ENCODE assay signal across 8 cellular contexts in genomic region chr5:141484499-141485304, GRCh38. TPM values are rescaled to one million over a fixed set of nuclear protein-coding genes. Genes with fewer than 3 reads are reported as not detected.
DNase-seq lines count a peak whose midpoint lies in the region; ATAC-seq and TF ChIP-seq lines count a peak whose summit lies in the region.

PCDHGC4 (plus strand) TSS chr5:141485030; CDS start chr5:141485174, 144 bp downstream.

- H3K4me3 Mint-ChIP-seq in brain: peak within 1 kb of the TSS; percentile 60 to 87 (median 82)
- H3K4me3 Mint-ChIP-seq in Caco-2 (ENCODE audit: unreplicated experiment): no peak within 1 kb of the TSS
- H3K4me3 Mint-ChIP-seq in activated CD4-positive, alpha-beta T cell treated with anti-CD3 and anti-CD28 coated beads, Interleukin-2, amount 10 ng/mL, durations not matched to agents 24 days and 14 days: no peak within 1 kb of the TSS

- BruUV-seq in Caco-2 (replicated peaks; lab: Mats Ljungman, UMichigan): no TSS peak

- intact Hi-C loops in Caco-2 (cut with micrococcal nuclease; ENCODE audit: unreplicated experiment): no loop called here
- intact Hi-C loops in activated CD4-positive, alpha-beta T cell treated with anti-CD3 and anti-CD28 coated beads, Interleukin-2, amount 10 ng/mL, durations not matched to agents 24 days and 14 days (cut with micrococcal nuclease): loop anchor here (5.0 kb wide), 1 partner anchor 72 kb away; the partner anchor contains the start of gene PCDHGA10

- H3K4me3 ChIP-seq in kidney epithelial cell (ENCODE audit: low read depth, low read length): peak within 1 kb of the TSS; percentile 41
- peak within 1 kb of the TSS; percentile 42 for H3K4me3 ChIP-seq in suprapubic skin
- H3K4me3 ChIP-seq in Caco-2 (ENCODE audit: low read depth, low read length): no peak within 1 kb of the TSS

- H3K4me1 Mint-ChIP-seq in brain: peaks cover 82% of the 10 kb centered on the region
- H3K4me1 Mint-ChIP-seq in Caco-2 (ENCODE audit: low read depth, unreplicated experiment): no peaks in the 10 kb centered on the region
- no peaks in the 10 kb centered on the region for H3K4me1 Mint-ChIP-seq in activated CD4-positive, alpha-beta T cell treated with anti-CD3 and anti-CD28 coated beads, Interleukin-2, amount 10 ng/mL, durations not matched to agents 24 days and 14 days

- H3K9me3 Mint-ChIP-seq in brain (peaks cover 56 to 97% (median 91%) of the 10 kb centered on the region in 5 experiments), Caco-2 (ENCODE audit: unreplicated experiment) (no peaks in the 10 kb centered on the region)
- no peaks in the 10 kb centered on the region for H3K9me3 Mint-ChIP-seq in activated CD4-positive, alpha-beta T cell treated with anti-CD3 and anti-CD28 coated beads, Interleukin-2, amount 10 ng/mL, durations not matched to agents 24 days and 14 days

- no peak for TF ChIP-seq EP300 in suprapubic skin (IDR thresholded peaks at IDR 0.05)

- H3K9me3 ChIP-seq in suprapubic skin (no peaks in the 10 kb centered on the region), Caco-2 (no peaks in the 10 kb centered on the region)

- DNase-seq in kidney epithelial cell (ENCODE audit: low read depth) (no peak), suprapubic skin (ENCODE audit: low spot score in 2 of 2) (no peak), Caco-2 (no peak), Kasumi-1 (lab: John Stamatoyannopoulos, UW) (no peak)
- DNase-seq in activated CD4-positive, alpha-beta T cell treated with anti-CD3 and anti-CD28 coated beads, Interleukin-2, amount 10 ng/mL, durations not matched to agents 24 days and 14 days: no peak

- H3K27me3 ChIP-seq in kidney epithelial cell (ENCODE audit: control insufficient read depth, insufficient read depth, low read length) (peaks cover 9% of the 10 kb centered on the region), suprapubic skin (no peaks in the 10 kb centered on the region), Caco-2 (replicated peaks; ENCODE audit: control insufficient read depth, insufficient read depth, low read length) (no peaks in the 10 kb centered on the region)

- CTCF ChIA-PET in Caco-2 (lab: Charles Lee): no interaction called here

- TF ChIP-seq POLR2A in suprapubic skin (IDR thresholded peaks at IDR 0.05): no peak

- POLR2A ChIA-PET in Caco-2 (lab: Charles Lee): interaction anchor here (0.6 kb wide), 1 partner anchor 766 kb away, joined by 4 read pairs; no protein-coding TSS in a partner anchor

- ATAC-seq in HG03095 (IDR thresholded peaks at IDR 0.05; ENCODE audit: unreplicated experiment): peak; percentile 50

- peaks cover 99% of the 10 kb centered on the region for H3K36me3 Mint-ChIP-seq in brain
- H3K36me3 Mint-ChIP-seq in Caco-2 (ENCODE audit: insufficient read depth, unreplicated experiment): no peaks in the 10 kb centered on the region
- no peaks in the 10 kb centered on the region for H3K36me3 Mint-ChIP-seq in activated CD4-positive, alpha-beta T cell treated with anti-CD3 and anti-CD28 coated beads, Interleukin-2, amount 10 ng/mL, durations not matched to agents 24 days and 14 days (ENCODE audit: low read depth)

- peak within 1 kb of the TSS; percentile 18 to 97 (median 83) for H3K27ac Mint-ChIP-seq in brain
- no peak within 1 kb of the TSS for H3K27ac Mint-ChIP-seq in Caco-2 (ENCODE audit: unreplicated experiment)
- H3K27ac Mint-ChIP-seq in activated CD4-positive, alpha-beta T cell treated with anti-CD3 and anti-CD28 coated beads, Interleukin-2, amount 10 ng/mL, durations not matched to agents 24 days and 14 days: no peak within 1 kb of the TSS

- H3K4me1 ChIP-seq in suprapubic skin (peaks cover 36% of the 10 kb centered on the region), Caco-2 (no peaks in the 10 kb centered on the region)

- peaks cover 5% of the 10 kb centered on the region for H3K27me3 Mint-ChIP-seq in brain
- H3K27me3 Mint-ChIP-seq in Caco-2 (ENCODE audit: insufficient read depth, unreplicated experiment): no peaks in the 10 kb centered on the region
- peaks cover 60% of the 10 kb centered on the region for H3K27me3 Mint-ChIP-seq in activated CD4-positive, alpha-beta T cell treated with anti-CD3 and anti-CD28 coated beads, Interleukin-2, amount 10 ng/mL, durations not matched to agents 24 days and 14 days

- 0 out of 2 replicates have a peak within 1 kb of the TSS, but pooled peaks have one; percentile 10 for H3K27ac ChIP-seq in 22Rv1
- H3K27ac ChIP-seq in suprapubic skin: no peak within 1 kb of the TSS

- no peaks in the 10 kb centered on the region for H3K36me3 ChIP-seq in kidney epithelial cell (ENCODE audit: control insufficient read depth, insufficient read depth, low read length)
- peaks cover 10% of the 10 kb centered on the region for H3K36me3 ChIP-seq in suprapubic skin
- no peaks in the 10 kb centered on the region for H3K36me3 ChIP-seq in Caco-2 (ENCODE audit: control insufficient read depth, insufficient read depth, low read length)

- 18% methylated on average over 35 of the region's 40 CpGs for WGBS in suprapubic skin

- TF ChIP-seq CTCF in 22Rv1 (IDR thresholded peaks at IDR 0.05): no peak
- TF ChIP-seq CTCF in brain (conservative IDR thresholded peaks at IDR 0.05): no peak
- no peak for TF ChIP-seq CTCF in kidney epithelial cell (IDR thresholded peaks at IDR 0.05; ENCODE audit: insufficient read depth, low read length, poor library complexity, severe bottlenecking)
- TF ChIP-seq CTCF in suprapubic skin (IDR thresholded peaks at IDR 0.05): no peak
- TF ChIP-seq CTCF in Caco-2 (IDR thresholded peaks at IDR 0.05; ENCODE audit: insufficient read depth in 1 of 2, low read depth in 1 of 2, low read length in 1 of 2, severe bottlenecking in 1 of 2, unreplicated experiment in 1 of 2): no peak

RNA-seq across cellular contexts. Expression of gene PCDHGC4, which starts in this region (rescaled TPM):
- polyA plus RNA-seq in brain (ENCODE audit: insufficient read depth, low read depth, low replicate concordance): 31.8 TPM
- total RNA-seq in kidney epithelial cell (0.62 and 1.1 TPM in 2 replicates), suprapubic skin (10 to 100 TPM in 3 of 4 donors, 1 to 10 TPM in 1; 2.7 to 30.6 (median 15.0) TPM), Caco-2 (2022) (0.28 and 0.39 TPM in 2 replicates)
- total RNA-seq in activated CD4-positive, alpha-beta T cell treated with anti-CD3 and anti-CD28 coated beads, Interleukin-2, amount 10 ng/mL, durations not matched to agents 24 days and 14 days: not detected in 2 replicates

Comparison
In these comparisons a context has a peak if more than half of its experiments do, and no peak if none do; other contexts are left out.
1. H3K27ac Mint-ChIP-seq: peak in brain (5 of 5); none in Caco-2 (single experiment) and activated CD4-positive, alpha-beta T cell treated with anti-CD3 and anti-CD28 coated beads, Interleukin-2, amount 10 ng/mL, durations not matched to agents 24 days and 14 days (single experiment).
2. H3K4me3 Mint-ChIP-seq: peak in brain (5 of 5); none in Caco-2 (single experiment) and activated CD4-positive, alpha-beta T cell treated with anti-CD3 and anti-CD28 coated beads, Interleukin-2, amount 10 ng/mL, durations not matched to agents 24 days and 14 days (single experiment).